In the genomic region with DNA sequence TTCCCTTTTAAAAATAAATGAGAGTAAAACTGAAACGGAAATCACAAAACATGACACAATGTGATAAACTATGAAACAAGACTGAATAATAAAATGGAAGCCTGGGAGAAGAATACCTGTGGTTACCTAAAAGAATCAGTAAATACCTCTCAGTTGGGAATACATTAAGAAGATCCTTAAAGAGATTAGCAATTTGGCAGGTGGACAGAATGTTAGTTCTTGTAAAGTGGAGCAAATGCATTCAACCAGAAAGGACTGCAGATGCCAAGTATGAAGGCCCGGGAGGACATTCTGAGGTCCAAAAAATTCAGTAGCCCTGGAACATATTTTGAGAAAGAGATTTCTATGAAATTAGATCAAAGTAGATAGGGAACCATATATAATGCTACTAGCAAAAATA, we compare ENCODE assay signal across 16 cellular contexts.
"Had no signal": no experiment of that assay in that cellular context is flagged by ENCODE, and none has a peak within 500 bp of the region (broad histone marks: within the 10 kb centered on the region; RNA-seq: fewer than 3 reads in every experiment).

No MANE protein-coding gene starts in this region.

- H3K36me3 ChIP-seq: tibial nerve had no signal

- H3K4me1 ChIP-seq: body of pancreas had no signal

- H3K27ac ChIP-seq: body of pancreas, dorsolateral prefrontal cortex, tibial nerve had no signal

- H3K4me3 ChIP-seq: body of pancreas, dorsolateral prefrontal cortex, tibial nerve had no signal

- H3K27me3 ChIP-seq: body of pancreas, dorsolateral prefrontal cortex, tibial nerve had no signal

- DNase-seq: activated CD4-positive, alpha-beta T cell treated with anti-CD3 and anti-CD28 coated beads, Interleukin-2, amount 10 ng/mL, durations not matched to agents 24 days and 14 days; activated CD4-positive, CD25-positive, alpha-beta regulatory T cell; activated CD8-positive, alpha-beta T cell treated with anti-CD3 and anti-CD28 coated beads for 36 hours; activated naive CD4-positive, alpha-beta T cell treated with Interleukin-2 at 50 U/mL for 16 hours; activated naive CD8-positive, alpha-beta T cell treated with anti-CD3 and anti-CD28 coated beads, Interleukin-2, amount 10 ng/mL, durations not matched to agents 7 days and 5 days; activated T-cell treated with anti-CD3 and anti-CD28 coated beads, Interleukin-2, amount 50 U/mL, for 1 hour; amygdala; body of pancreas; dorsolateral prefrontal cortex; immature natural killer cell; kidney glomerular epithelial cell; left ventricle myocardium superior; naive B cell; stimulated activated naive CD4-positive, alpha-beta T cell treated with Interleukin-2 at 50 U/mL for 16 hours had no signal

- ATAC-seq: activated CD8-positive, alpha-beta T cell treated with anti-CD3 and anti-CD28 coated beads for 36 hours; activated T-helper 17 cell treated with anti-CD3 and anti-CD28 coated beads, Interleukin-2, amount 50 U/mL, for 72 hours; body of pancreas; left ventricle myocardium superior had no signal

- H3K9me3 ChIP-seq: body of pancreas, tibial nerve had no signal
